ENCODE assay signal across 13 cellular contexts in genomic region chr2:75606851-75607798, GRCh38. TPM values are rescaled to one million over a fixed set of nuclear protein-coding genes. Genes with fewer than 3 reads are reported as not detected.
DNase-seq lines count a peak whose midpoint lies in the region; ATAC-seq, FAIRE-seq and TF ChIP-seq lines count a peak whose summit lies in the region.
"Had no signal": no experiment of that assay in that cellular context is flagged by ENCODE, and none has a peak within 500 bp of the region (broad histone marks: within the 10 kb centered on the region; RNA-seq: fewer than 3 reads in every experiment).

No MANE protein-coding gene starts in this region.

- H3K36me3 ChIP-seq in HepG2 (replicated peaks in 1 of 2; ENCODE audit: control insufficient read depth in 1 of 2, insufficient read depth in 2 of 2, low read length in 2 of 2): no peaks in the 10 kb centered on the region
- no peaks in the 10 kb centered on the region for H3K36me3 ChIP-seq in right lobe of liver
- H3K36me3 ChIP-seq in kidney epithelial cell (ENCODE audit: control insufficient read depth, insufficient read depth, low read length): no peaks in the 10 kb centered on the region
- no peaks in the 10 kb centered on the region for H3K36me3 ChIP-seq in spleen
- H3K36me3 ChIP-seq: pancreas had no signal

- H3K4me2 ChIP-seq in HepG2 (ENCODE audit: low read depth, low read length): no peak overlapping the region

- peaks cover 4% of the 10 kb centered on the region for H3K4me1 Mint-ChIP-seq in activated CD8-positive, alpha-beta T cell treated with anti-CD3 and anti-CD28 coated beads, Interleukin-2, amount 10 ng/mL, durations not matched to agents 7 days and 5 days (ENCODE audit: low read depth)
- H3K4me1 Mint-ChIP-seq: central memory CD8-positive, alpha-beta T cell had no signal

- H2AFZ ChIP-seq in HepG2 (ENCODE audit: low read length): no peak overlapping the region

- ATAC-seq in HepG2 (no peak), right lobe of liver (no peak)
- no peak for ATAC-seq in activated CD8-positive, alpha-beta T cell treated with anti-CD3 and anti-CD28 coated beads, Interleukin-2, amount 10 ng/mL, durations not matched to agents 7 days and 5 days
- ATAC-seq: activated T-cell treated with anti-CD3 and anti-CD28 coated beads, Interleukin-2, amount 50 U/mL, for 4 hours; left colon had no signal

- no peaks in the 10 kb centered on the region for H3K9me3 ChIP-seq in HepG2 (ENCODE audit: low read length)
- H3K9me3 ChIP-seq in right lobe of liver: no peaks in the 10 kb centered on the region
- H3K9me3 ChIP-seq in spleen: no peaks in the 10 kb centered on the region
- H3K9me3 ChIP-seq: pancreas had no signal

- DNase-seq in HepG2 (ENCODE audit: low spot score) (no peak), right lobe of liver (no peak), amniotic epithelial cell (ENCODE audit: low read depth) (peak; percentile 68), kidney epithelial cell (ENCODE audit: low read depth) (peak; percentile 89), SHP77 treated with DMSO at 0.1 percent for 48 hours (lab: John Stamatoyannopoulos, UW) (no peak), spleen (no peak)
- no peak for DNase-seq in central memory CD4-positive, alpha-beta T cell
- DNase-seq in activated CD8-positive, alpha-beta T cell treated with anti-CD3 and anti-CD28 coated beads, Interleukin-2, amount 10 ng/mL, durations not matched to agents 7 days and 5 days: no peak
- DNase-seq: activated T-cell treated with anti-CD3 and anti-CD28 coated beads, Interleukin-2, amount 50 U/mL, for 4 hours; GDM1; left colon had no signal

- no peak overlapping the region for H3K27ac Mint-ChIP-seq in activated CD8-positive, alpha-beta T cell treated with anti-CD3 and anti-CD28 coated beads, Interleukin-2, amount 10 ng/mL, durations not matched to agents 7 days and 5 days

- H3K4me3 Mint-ChIP-seq in activated CD8-positive, alpha-beta T cell treated with anti-CD3 and anti-CD28 coated beads, Interleukin-2, amount 10 ng/mL, durations not matched to agents 7 days and 5 days: no peak overlapping the region
- H3K4me3 Mint-ChIP-seq: activated T-cell treated with anti-CD3 and anti-CD28 coated beads, Interleukin-2, amount 50 U/mL, for 4 hours; central memory CD8-positive, alpha-beta T cell had no signal

- H4K20me1 ChIP-seq in HepG2 (ENCODE audit: insufficient read depth, low read length): no peaks in the 10 kb centered on the region

- TF ChIP-seq RAD21 in HepG2 (CRISPR knock-in tag; IDR thresholded peaks at IDR 0.05): no peak

- H3K4me3 ChIP-seq in HepG2 (replicated peaks in 1 of 3; ENCODE audit: insufficient read depth in 1 of 3, low read depth in 2 of 3, low read length in 3 of 3): no peak overlapping the region
- H3K4me3 ChIP-seq in right lobe of liver: no peak overlapping the region
- H3K4me3 ChIP-seq in kidney epithelial cell (ENCODE audit: low read depth, low read length): no peak overlapping the region
- no peak overlapping the region for H3K4me3 ChIP-seq in spleen
- H3K4me3 ChIP-seq: pancreas had no signal

- no peaks in the 10 kb centered on the region for H3K9me3 Mint-ChIP-seq in activated CD8-positive, alpha-beta T cell treated with anti-CD3 and anti-CD28 coated beads, Interleukin-2, amount 10 ng/mL, durations not matched to agents 7 days and 5 days (ENCODE audit: insufficient read depth)
- H3K9me3 Mint-ChIP-seq: activated T-cell treated with anti-CD3 and anti-CD28 coated beads, Interleukin-2, amount 50 U/mL, for 4 hours; central memory CD8-positive, alpha-beta T cell had no signal

- no peaks in the 10 kb centered on the region for H3K79me2 ChIP-seq in HepG2 (ENCODE audit: insufficient read depth, low read length)

- no peaks in the 10 kb centered on the region for H3K36me3 Mint-ChIP-seq in activated CD8-positive, alpha-beta T cell treated with anti-CD3 and anti-CD28 coated beads, Interleukin-2, amount 10 ng/mL, durations not matched to agents 7 days and 5 days (ENCODE audit: low read depth)

- no peaks in the 10 kb centered on the region; a peak in 1 of 5 replicates for H3K27me3 ChIP-seq in HepG2 (ENCODE audit: control insufficient read depth in 1 of 2, insufficient read depth in 2 of 2, low read length in 2 of 2)
- no peaks in the 10 kb centered on the region for H3K27me3 ChIP-seq in right lobe of liver
- peaks cover 2% of the 10 kb centered on the region for H3K27me3 ChIP-seq in kidney epithelial cell (ENCODE audit: control insufficient read depth, insufficient read depth, low read length)
- H3K27me3 ChIP-seq in spleen (replicated peaks in 1 of 7): peaks cover 0 to 58% (median 12%) of the 10 kb centered on the region in 7 donors
- H3K27me3 ChIP-seq: pancreas had no signal

- in situ Hi-C loops in HepG2 (cut with HindIII; ENCODE audit: extremely low pct_ligation_motif_present, low pct_unique_long_range_greater_than_20kb): loop anchor here (5.0 to 25.0 kb wide), 4 partner anchors 35 to 545 kb away; no protein-coding TSS in a partner anchor

- no peak for FAIRE-seq in HepG2 (lab: Jason Lieb, UNC)
- FAIRE-seq: pancreas had no signal

- POLR2A ChIA-PET in HepG2 (lab: Yijun Ruan, JAX): interaction anchor here (1.1 to 2.5 kb wide), 5 partner anchors 36 to 126 kb away, joined by 3 to 11 read pairs (median 5); partner anchors contain the start of gene EVA1A
- POLR2A ChIA-PET in activated CD8-positive, alpha-beta T cell treated with anti-CD3 and anti-CD28 coated beads, Interleukin-2, amount 10 ng/mL, durations not matched to agents 7 days and 5 days (lab: Charles Lee): no interaction called here

- CTCF ChIA-PET in HepG2 (lab: Yijun Ruan, JAX; ENCODE audit: low intra/inter-chr PET ratio, low total read pairs): interaction anchor here (3.0 to 6.4 kb wide), 2 partner anchors 47 to 141 kb away, joined by 18 to 144 read pairs; partner anchors contain the start of gene EVA1A
- CTCF ChIA-PET in activated CD8-positive, alpha-beta T cell treated with anti-CD3 and anti-CD28 coated beads, Interleukin-2, amount 10 ng/mL, durations not matched to agents 7 days and 5 days (lab: Charles Lee): interaction anchor here (1.2 to 3.1 kb wide), 3 partner anchors 9 to 141 kb away, joined by 3 to 18 read pairs (median 4); no protein-coding TSS in a partner anchor

- no TSS peak for BruUV-seq in HepG2 (replicated peaks; lab: Mats Ljungman, UMichigan)

- H3K27me3 Mint-ChIP-seq in activated CD8-positive, alpha-beta T cell treated with anti-CD3 and anti-CD28 coated beads, Interleukin-2, amount 10 ng/mL, durations not matched to agents 7 days and 5 days (ENCODE audit: low read depth): peaks cover 35% of the 10 kb centered on the region

- H3K4me1 ChIP-seq in HepG2 (ENCODE audit: insufficient read depth, low read length) (peaks cover 53% of the 10 kb centered on the region), right lobe of liver (no peaks in the 10 kb centered on the region), spleen (peaks cover 0 to 9% (median 7%) of the 10 kb centered on the region in 6 donors)

- intact Hi-C loops in HepG2 (cut with micrococcal nuclease; ENCODE audit: unreplicated experiment): no loop called here
- intact Hi-C loops in right lobe of liver (cut with DNase I): loop anchor here (5.0 kb wide), 1 partner anchor 140 kb away; no protein-coding TSS in a partner anchor
- intact Hi-C loops in spleen (cut with DNase I; ENCODE audit: low total_unique reads): loop anchor here (5.0 kb wide), 1 partner anchor 145 kb away; no protein-coding TSS in a partner anchor

- H3K27ac ChIP-seq in HepG2 (ENCODE audit: extremely low read length, insufficient read depth, low read length) (no peak overlapping the region), right lobe of liver (no peak overlapping the region), spleen (peak overlapping the region in 4 of 8 donors; percentile 8 to 44 (median 24))
- H3K27ac ChIP-seq: pancreas had no signal

- TF ChIP-seq EP300 in HepG2 (IDR thresholded peaks at IDR 0.05; ENCODE audit: low read depth in 2 of 2, low read length in 2 of 2) (no peak), HepG2 (CRISPR knock-in tag; IDR thresholded peaks at IDR 0.05; ENCODE audit: borderline replicate concordance) (no peak)

- TF ChIP-seq POLR2A in HepG2 (IDR thresholded peaks at IDR 0.05; ENCODE audit: insufficient read depth in 1 of 2, low read depth in 2 of 2, low read length in 2 of 2) (no peak), right lobe of liver (IDR thresholded peaks at IDR 0.05) (no peak), spleen (IDR thresholded peaks at IDR 0.05) (no peak)

- no peak overlapping the region for H3K9ac ChIP-seq in HepG2 (ENCODE audit: insufficient read depth, low read depth, low read length)

- 94% methylated on average over 10 of the region's 10 CpGs for WGBS in HepG2 (ENCODE audit: low lambda C conversion rate)
- 77% methylated on average over 9 of the region's 10 CpGs for WGBS in right lobe of liver (ENCODE audit: insufficient coverage, low coverage, low lambda C conversion rate, missing lambda C conversion rate)
- whole genome bisulfite sequencing in spleen, 5 donors: 65 to 84% (median 75%) methylated on average over 10 of the region's 10 CpGs

- no peak for TF ChIP-seq CTCF in HepG2 (CRISPR knock-in tag; IDR thresholded peaks at IDR 0.05)
- no peak for TF ChIP-seq CTCF in right lobe of liver (IDR thresholded peaks at IDR 0.05)
- no peak for TF ChIP-seq CTCF in kidney epithelial cell (IDR thresholded peaks at IDR 0.05; ENCODE audit: insufficient read depth, low read length, poor library complexity, severe bottlenecking)
- no peak for TF ChIP-seq CTCF in spleen (IDR thresholded peaks at IDR 0.05 in 8 of 11, conservative IDR thresholded peaks at IDR 0.05 in 3 of 11)

RNA-seq across cellular contexts. Expression of gene MRPL19, which starts 39.5 kb away (rescaled TPM):
- total RNA-seq in HepG2 (2016; rRNA removed; fragmentation: Illumina TruSeq; extraction: Trizol): 163 and 248 TPM in 2 replicates
- total RNA-seq in HepG2 (2016; cell fraction: cytosol; rRNA removed; fragmentation: Illumina TruSeq; extraction: Trizol; ENCODE audit: low read depth): 60.1 and 62.4 TPM in 2 replicates
- 157 and 259 TPM in 2 replicates for total RNA-seq in HepG2 (2016; cell fraction: insoluble cytoplasmic fraction; rRNA removed; fragmentation: Illumina TruSeq; extraction: Trizol)
- total RNA-seq in HepG2 (2016; cell fraction: membrane; rRNA removed; fragmentation: Illumina TruSeq; extraction: Trizol): 81.7 and 88.8 TPM in 2 replicates
- total RNA-seq in HepG2 (2016; cell fraction: nucleus; rRNA removed; fragmentation: Illumina TruSeq; extraction: Trizol): 77.4 and 86.6 TPM in 2 replicates
- 27.7 and 43.2 TPM in 2 replicates for polyA plus RNA-seq in HepG2 (2011; rRNA removed)
- polyA plus RNA-seq in HepG2 (2011; cell fraction: cytosol; rRNA removed): 22.2 and 26.1 TPM in 2 replicates
- 15.2 and 16.6 TPM in 2 replicates for polyA plus RNA-seq in HepG2 (2011; cell fraction: nucleus; rRNA removed)
- polyA plus RNA-seq in HepG2 (2012): 37.9 and 66.8 TPM in 2 replicates
- 54.7 and 55.9 TPM in 2 replicates for polyA plus RNA-seq in HepG2 (2016; cell fraction: cytosol; fragmentation: Illumina TruSeq; extraction: Trizol; ENCODE audit: low read depth)
- polyA plus RNA-seq in HepG2 (2016; cell fraction: insoluble cytoplasmic fraction; fragmentation: Illumina TruSeq; extraction: Trizol; ENCODE audit: low read depth): 233 and 251 TPM in 2 replicates
- 56.1 and 61.5 TPM in 2 replicates for polyA plus RNA-seq in HepG2 (2016; cell fraction: membrane; fragmentation: Illumina TruSeq; extraction: Trizol; ENCODE audit: low read depth)
- 72.7 and 74.8 TPM in 2 replicates for polyA plus RNA-seq in HepG2 (2016; cell fraction: nucleus; fragmentation: Illumina TruSeq; extraction: Trizol; ENCODE audit: insufficient read depth, low read depth)
- polyA minus RNA-seq in HepG2 (2011; rRNA and poly(A)+ RNA removed; ENCODE audit: low replicate concordance): 14.2 and 34.0 TPM in 2 replicates
- polyA minus RNA-seq in HepG2 (2011; cell fraction: cytosol; rRNA and poly(A)+ RNA removed): 30.5 and 33.6 TPM in 2 replicates
- polyA minus RNA-seq in HepG2 (2011; cell fraction: nucleus; rRNA and poly(A)+ RNA removed): 101 and 126 TPM in 2 replicates
- total RNA-seq in right lobe of liver: 10 to 100 TPM; 41.4 to 50.2 (median 44.0) TPM
- 56.8 and 64.2 TPM in 2 replicates for total RNA-seq in kidney epithelial cell
- 10 to 100 TPM; 24.5 to 39.6 (median 33.6) TPM for total RNA-seq in spleen
- polyA plus RNA-seq in spleen: 10 to 100 TPM; 11.5 to 20.3 (median 13.7) TPM
- 10 to 100 TPM; 39.5 to 42.4 TPM for total RNA-seq in activated CD8-positive, alpha-beta T cell treated with anti-CD3 and anti-CD28 coated beads, Interleukin-2, amount 10 ng/mL, durations not matched to agents 7 days and 5 days

RNA-seq across cellular contexts. Expression of gene EVA1A, which starts 46.4 kb away (rescaled TPM):
- total RNA-seq in HepG2 (2016; rRNA removed; fragmentation: Illumina TruSeq; extraction: Trizol) (55.9 and 57.8 TPM in 2 replicates), right lobe of liver (100 to 1,000 TPM in 2 of 6 experiments, 10 to 100 TPM in 4; 30.6 to 125 (median 74.5) TPM), kidney epithelial cell (112 and 144 TPM in 2 replicates), spleen (10 to 100 TPM; 10.6 to 30.3 (median 15.7) TPM)
- total RNA-seq in HepG2 (2016; cell fraction: cytosol; rRNA removed; fragmentation: Illumina TruSeq; extraction: Trizol; ENCODE audit: low read depth): 25.1 and 29.0 TPM in 2 replicates
- 52.7 and 57.5 TPM in 2 replicates for total RNA-seq in HepG2 (2016; cell fraction: insoluble cytoplasmic fraction; rRNA removed; fragmentation: Illumina TruSeq; extraction: Trizol)
- total RNA-seq in HepG2 (2016; cell fraction: membrane; rRNA removed; fragmentation: Illumina TruSeq; extraction: Trizol): 48.2 and 58.4 TPM in 2 replicates
- total RNA-seq in HepG2 (2016; cell fraction: nucleus; rRNA removed; fragmentation: Illumina TruSeq; extraction: Trizol): 46.1 and 58.2 TPM in 2 replicates
- polyA plus RNA-seq in HepG2 (2011; rRNA removed) (57.5 and 65.4 TPM in 2 replicates), spleen (10 to 100 TPM in 2 of 3 donors, 1 to 10 TPM in 1; 6.2 to 13.7 (median 11.7) TPM)
- 53.6 and 68.8 TPM in 2 replicates for polyA plus RNA-seq in HepG2 (2011; cell fraction: cytosol; rRNA removed)
- polyA plus RNA-seq in HepG2 (2011; cell fraction: nucleus; rRNA removed): 77.6 and 80.4 TPM in 2 replicates
- polyA plus RNA-seq in HepG2 (2012): 44.8 and 48.8 TPM in 2 replicates
- polyA plus RNA-seq in HepG2 (2016; cell fraction: cytosol; fragmentation: Illumina TruSeq; extraction: Trizol; ENCODE audit: low read depth): 23.6 and 36.8 TPM in 2 replicates
- polyA plus RNA-seq in HepG2 (2016; cell fraction: insoluble cytoplasmic fraction; fragmentation: Illumina TruSeq; extraction: Trizol; ENCODE audit: low read depth): 46.2 and 49.2 TPM in 2 replicates
- polyA plus RNA-seq in HepG2 (2016; cell fraction: membrane; fragmentation: Illumina TruSeq; extraction: Trizol; ENCODE audit: low read depth): 37.8 and 44.2 TPM in 2 replicates
- polyA plus RNA-seq in HepG2 (2016; cell fraction: nucleus; fragmentation: Illumina TruSeq; extraction: Trizol; ENCODE audit: insufficient read depth, low read depth): 60.9 and 62.0 TPM in 2 replicates
- 186 TPM in 1 of 2 replicates, not detected in the other for polyA minus RNA-seq in HepG2 (2011; rRNA and poly(A)+ RNA removed; ENCODE audit: low replicate concordance)
- 51.4 TPM in 2 replicates for polyA minus RNA-seq in HepG2 (2011; cell fraction: cytosol; rRNA and poly(A)+ RNA removed)
- 70.1 and 71.3 TPM in 2 replicates for polyA minus RNA-seq in HepG2 (2011; cell fraction: nucleus; rRNA and poly(A)+ RNA removed)
- total RNA-seq in activated CD8-positive, alpha-beta T cell treated with anti-CD3 and anti-CD28 coated beads, Interleukin-2, amount 10 ng/mL, durations not matched to agents 7 days and 5 days: not detected

Comparison
In these comparisons a context has a peak if more than half of its experiments do, and no peak if none do; other contexts are left out.
1. DNase-seq: peak in amniotic epithelial cell (single experiment) and kidney epithelial cell (single experiment); none in HepG2 (single experiment), right lobe of liver (0 of 3), SHP77 treated with DMSO at 0.1 percent for 48 hours (single experiment), spleen (single experiment), central memory CD4-positive, alpha-beta T cell (single experiment) and activated CD8-positive, alpha-beta T cell treated with anti-CD3 and anti-CD28 coated beads, Interleukin-2, amount 10 ng/mL, durations not matched to agents 7 days and 5 days (single experiment).
2. RNA of gene EVA1A, which starts 46.4 kb away (total RNA-seq): 112 to 144 TPM in kidney epithelial cell, 30.6 to 125 TPM in right lobe of liver, 25.1 to 58.4 TPM in HepG2 and 10.6 to 30.3 TPM in spleen; not detected in activated CD8-positive, alpha-beta T cell treated with anti-CD3 and anti-CD28 coated beads, Interleukin-2, amount 10 ng/mL, durations not matched to agents 7 days and 5 days; every median in the first group is over 10 times any median in the second.